In genomic region chr1:56516539-56517252, GRCh38 we compare ENCODE assay signal across 8 cellular contexts.
DNase-seq lines count a peak whose midpoint lies in the region; ATAC-seq and TF ChIP-seq lines count a peak whose summit lies in the region.

No MANE protein-coding gene starts in this region.

- H3K36me3 Mint-ChIP-seq in Calu3 (ENCODE audit: insufficient read depth, unreplicated experiment), result peaks cover 10% of the 10 kb centered on the region
- H3K36me3 Mint-ChIP-seq in WTC11, result peaks cover 31% of the 10 kb centered on the region

- H3K27me3 Mint-ChIP-seq in Calu3 (ENCODE audit: unreplicated experiment), result no peaks in the 10 kb centered on the region
- H3K27me3 Mint-ChIP-seq in WTC11 (ENCODE audit: low read depth), result no peaks in the 10 kb centered on the region

- no peak for TF ChIP-seq CTCF in Calu3 (IDR thresholded peaks at IDR 0.05; ENCODE audit: unreplicated experiment)
- TF ChIP-seq CTCF in WTC11 (IDR thresholded peaks at IDR 0.05), result no peak

- ATAC-seq in GM21390 (IDR thresholded peaks at IDR 0.05; ENCODE audit: unreplicated experiment) (peak; percentile 88), HG03571 (IDR thresholded peaks at IDR 0.05; ENCODE audit: unreplicated experiment) (peak; percentile 90), WTC11 (peak; percentile 78)

- intact Hi-C loops in Calu3 (cut with micrococcal nuclease; ENCODE audit: unreplicated experiment), result loop anchor here (2.0 to 5.0 kb wide), 2 partner anchors 60 to 104 kb away; no protein-coding TSS in a partner anchor

- DNase-seq in Calu3, result peak; percentile 60
- no peak for DNase-seq in WTC11 (ENCODE audit: low spot score)
- peak; percentile 55 for DNase-seq in iris pigment epithelial cell (ENCODE audit: low read depth)
- no peak for DNase-seq in NCI-H82 (lab: John Stamatoyannopoulos, UW)
- DNase-seq in activated gamma-delta T cell (lab: John Stamatoyannopoulos, UW), result no peak
- no peak for DNase-seq in COR-L47 (lab: John Stamatoyannopoulos, UW)

- peak overlapping the region; percentile 67 for H3K4me3 Mint-ChIP-seq in Calu3 (ENCODE audit: low read depth, unreplicated experiment)
- H3K4me3 Mint-ChIP-seq in WTC11, result peak overlapping the region; percentile 24

- peak overlapping the region; percentile 96 for H3K27ac Mint-ChIP-seq in Calu3 (ENCODE audit: unreplicated experiment)
- peak overlapping the region; percentile 98 for H3K27ac Mint-ChIP-seq in WTC11

- POLR2A ChIA-PET in WTC11 (lab: Charles Lee), result interaction anchor here (0.8 kb wide), 1 partner anchor 62 kb away, joined by 3 read pairs; no protein-coding TSS in a partner anchor

- no peaks in the 10 kb centered on the region for H3K9me3 Mint-ChIP-seq in Calu3 (ENCODE audit: low read depth, unreplicated experiment)
- no peaks in the 10 kb centered on the region for H3K9me3 Mint-ChIP-seq in WTC11

- TSS peak; percentile 88 for BruUV-seq in Calu3 (replicated peaks; lab: Mats Ljungman, UMichigan)

- CTCF ChIA-PET in Calu3 (lab: Charles Lee), result interaction anchor here (0.6 to 0.7 kb wide), 3 partner anchors 838 to 1665 kb away, joined by 3 to 5 read pairs (median 5); no protein-coding TSS in a partner anchor
- CTCF ChIA-PET in WTC11 (lab: Charles Lee), result no interaction called here

- peaks cover 42% of the 10 kb centered on the region for H3K4me1 Mint-ChIP-seq in Calu3 (ENCODE audit: low read depth, unreplicated experiment)
- peaks cover 71% of the 10 kb centered on the region for H3K4me1 Mint-ChIP-seq in WTC11

TF ChIP-seq in WTC11, 78 proteins besides CTCF, POLR2A, EP300 and RAD21:
- no peak for TF ChIP-seq AFF4 (CRISPR knock-in tag; IDR thresholded peaks at IDR 0.05; ENCODE audit: borderline replicate concordance)
- TF ChIP-seq ZNF671 (CRISPR knock-in tag; IDR thresholded peaks at IDR 0.05), result no peak
- TF ChIP-seq ZNF121 (CRISPR knock-in tag; IDR thresholded peaks at IDR 0.05), result 0 out of 2 replicates have a peak, but pooled peaks have one; percentile 7
- no peak for TF ChIP-seq ZNF416 (CRISPR knock-in tag; IDR thresholded peaks at IDR 0.05)
- 0 out of 2 replicates have a peak, but pooled peaks have one; percentile 19 for TF ChIP-seq ETV6 (CRISPR knock-in tag; IDR thresholded peaks at IDR 0.05)
- TF ChIP-seq EMX1 (CRISPR knock-in tag; IDR thresholded peaks at IDR 0.05), result no peak
TF ChIP-seq in WTC11: peak in this region for 2.

Comparison
In these comparisons a context has a peak if more than half of its experiments do, and no peak if none do; other contexts are left out.
1. DNase-seq: peak in Calu3 (single experiment) and iris pigment epithelial cell (single experiment); none in WTC11 (single experiment), NCI-H82 (single experiment), activated gamma-delta T cell (single experiment) and COR-L47 (single experiment).
2. Peak in every context shown above with its lines, with median percentiles within 50 percentile points of each other: ATAC-seq.